21 cellular contexts compared by ENCODE assay signal in the genomic region with DNA sequence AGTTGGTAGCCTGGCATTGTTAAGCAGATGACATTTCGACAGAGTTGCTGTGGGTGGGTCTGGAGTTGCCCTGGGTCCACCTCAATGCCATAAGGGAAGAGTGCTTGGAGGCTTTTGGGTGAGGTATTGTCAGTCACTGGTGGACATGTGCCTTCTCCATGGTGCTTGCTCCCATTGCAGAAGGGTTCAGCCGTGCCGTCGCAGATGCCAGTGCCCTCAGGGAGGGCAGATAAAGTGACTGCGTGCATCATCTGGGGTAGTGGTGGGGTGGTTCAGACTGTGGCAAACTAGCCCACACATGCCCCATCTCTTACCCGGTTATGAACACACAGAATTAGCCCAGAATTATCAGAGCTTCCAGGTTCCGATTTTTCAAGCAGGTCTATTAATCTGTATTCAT.
"Had no signal": no experiment of that assay in that cellular context is flagged by ENCODE, and none has a peak within 500 bp of the region (broad histone marks: within the 10 kb centered on the region; RNA-seq: fewer than 3 reads in every experiment).

No MANE protein-coding gene starts in this region.

- FAIRE-seq: RCC 7860 had no signal

- H3K36me3 ChIP-seq: MG63 had no signal

- H3K27me3 ChIP-seq: MG63 had no signal

- ATAC-seq: SK-N-SH treated with all-trans-retinoic acid at 6 μM for 48 hours had no signal

- DNase-seq: Karpas-422, KG1, MG63, NCI-H1092, NCI-H1105 treated with DMSO at 0.1 percent for 48 hours, NCI-H1417 treated with DMSO at 0.1 percent for 48 hours, NCI-H146, NCI-H1694 treated with DMSO at 0.1 percent for 48 hours, NCI-H1930, NCI-H2081, NCI-H2107, NCI-H2227 treated with DMSO at 0.1 percent for 48 hours, NCI-H510A, NCI-H524 treated with DMSO at 0.1 percent for 48 hours, NCI-H69, NCI-H774, RPMI8226, SHP77 had no signal

- H3K9me3 ChIP-seq: MG63 had no signal

- H3K4me3 ChIP-seq: MG63 had no signal

- H3K27ac ChIP-seq: HL-60 had no signal
